Comparison of ENCODE assay signal across 26 cellular contexts in genomic region chr5:50722223-50722622, GRCh38. TPM values are rescaled to one million over a fixed set of nuclear protein-coding genes. Genes with fewer than 3 reads are reported as not detected.
A peak's percentile ranks its signal among the peaks of the same experiment; 100 is the strongest.
DNase-seq lines count a peak whose midpoint lies in the region; ATAC-seq and TF ChIP-seq lines count a peak whose summit lies in the region.
"Had no signal": no experiment of that assay in that cellular context is flagged by ENCODE, and none has a peak within 500 bp of the region (broad histone marks: within the 10 kb centered on the region; RNA-seq: fewer than 3 reads in every experiment).

No MANE protein-coding gene starts in this region.

- H4K20me1 ChIP-seq in GM23248 (ENCODE audit: insufficient read depth): no peaks in the 10 kb centered on the region

- no peak overlapping the region for H2AFZ ChIP-seq in GM23248
- H2AFZ ChIP-seq: PC-9 had no signal

- WGBS in GM23248 (ENCODE audit: low coverage in 1 of 2, low lambda C conversion rate in 2 of 2, missing lambda C conversion rate in 2 of 2), 2 experiments: 76 to 84% methylated on average over 4 of the region's 4 CpGs

- H3K4me2 ChIP-seq in GM23248 (ENCODE audit: unreplicated experiment): no peak overlapping the region
- H3K4me2 ChIP-seq: A549, PC-9 had no signal

- in situ Hi-C loops in Panc1 (cut with HindIII; ENCODE audit: low pct_unique_long_range_greater_than_20kb, low sequenced_read_pairs): no loop called here
- in situ Hi-C loops in GM23248 (cut with MboI): no loop called here

- no peak overlapping the region for H3K27ac ChIP-seq in CD8-positive, alpha-beta memory T cell (ENCODE audit: low read depth, low read length)
- H3K27ac ChIP-seq in Panc1 (ENCODE audit: low read length) (0 out of 2 replicates have a peak overlapping the region, but pooled peaks have one; percentile 44), GM23248 (no peak overlapping the region)
- H3K27ac ChIP-seq: A549, PC-9, RWPE1, SK-N-MC had no signal

- H3K9ac ChIP-seq in GM23248: no peak overlapping the region

- H3K4me3 ChIP-seq in CD8-positive, alpha-beta memory T cell (ENCODE audit: low read length): no peak overlapping the region
- H3K4me3 ChIP-seq in Panc1 (ENCODE audit: low read depth in 2 of 2, low read length in 2 of 2) (no peak overlapping the region), GM23248 (no peak overlapping the region)
- H3K4me3 ChIP-seq: A549, PC-9, SK-N-MC had no signal

- POLR2A ChIA-PET in CD8-positive, alpha-beta memory T cell (lab: Charles Lee): interaction anchor here (0.5 kb wide), 1 partner anchor 282 kb away, joined by 7 read pairs; no protein-coding TSS in a partner anchor
- POLR2A ChIA-PET in Panc1 (lab: Charles Lee): no interaction called here

- no TSS peak for BruUV-seq in Panc1 (replicated peaks; lab: Mats Ljungman, UMichigan)

- H3K4me1 Mint-ChIP-seq in CD8-positive, alpha-beta memory T cell: peaks cover 83 to 96% (median 96%) of the 10 kb centered on the region in 3 donors
- peaks cover 58 to 72% of the 10 kb centered on the region in 2 donors for H3K4me1 Mint-ChIP-seq in effector memory CD8-positive, alpha-beta T cell (ENCODE audit: low read depth in 2 of 2)
- H3K4me1 Mint-ChIP-seq in natural killer cell: peaks cover 78 to 81% of the 10 kb centered on the region in 2 donors

- H3K4me1 ChIP-seq in CD8-positive, alpha-beta memory T cell (ENCODE audit: insufficient read depth, low read length): peaks cover 61% of the 10 kb centered on the region
- H3K4me1 ChIP-seq in Panc1 (ENCODE audit: control insufficient read depth, insufficient read depth, low read length) (peaks cover 9% of the 10 kb centered on the region; the same call in 1 of the 2 replicates), GM23248 (ENCODE audit: insufficient read depth) (no peaks in the 10 kb centered on the region)
- H3K4me1 ChIP-seq: A549 had no signal

- H3K79me2 ChIP-seq in GM23248 (ENCODE audit: insufficient read depth): no peaks in the 10 kb centered on the region

- ATAC-seq in Panc1 (0 out of 2 replicates have a peak, but pooled peaks have one; percentile 48), natural killer cell (no peak), HG02623 (IDR thresholded peaks at IDR 0.05; ENCODE audit: unreplicated experiment) (no peak), HG02852 (IDR thresholded peaks at IDR 0.05; ENCODE audit: unreplicated experiment) (no peak)
- no peak for ATAC-seq in effector memory CD8-positive, alpha-beta T cell (replicated peaks)
- ATAC-seq: A549, HCT116 had no signal

- peaks cover 0 to 39% (median 21%) of the 10 kb centered on the region in 3 donors for H3K36me3 Mint-ChIP-seq in CD8-positive, alpha-beta memory T cell
- H3K36me3 Mint-ChIP-seq in effector memory CD8-positive, alpha-beta T cell (ENCODE audit: insufficient read depth): peaks cover 8% of the 10 kb centered on the region
- no peaks in the 10 kb centered on the region for H3K36me3 Mint-ChIP-seq in natural killer cell

- H3K9me3 ChIP-seq in CD8-positive, alpha-beta memory T cell (ENCODE audit: low read length): no peaks in the 10 kb centered on the region
- H3K9me3 ChIP-seq in Panc1 (ENCODE audit: control insufficient read depth, insufficient read depth, low read depth, low read length): no peaks in the 10 kb centered on the region
- H3K9me3 ChIP-seq in GM23248 (ENCODE audit: low read depth): no peaks in the 10 kb centered on the region
- H3K9me3 ChIP-seq: A549 had no signal

- DNase-seq in CD8-positive, alpha-beta memory T cell: no peak
- DNase-seq in Panc1 (ENCODE audit: low read depth, low spot score): no peak
- DNase-seq in effector memory CD8-positive, alpha-beta T cell: no peak
- no peak for DNase-seq in natural killer cell
- no peak for DNase-seq in GM23248
- DNase-seq in germinal center (ENCODE audit: low spot score): no peak
- DNase-seq: COR-L47, DMS 273 treated with DMSO at 0.1 percent for 48 hours, DND-41, GOT3, NCI-H1092, NCI-H1436 treated with DMSO at 0.1 percent for 48 hours, NCI-H2029, NCI-H226, NCI-H510A treated with DMSO at 0.1 percent for 48 hours, NCI-H748 treated with DMSO at 0.1 percent for 48 hours, PC-9, SHP77 treated with DMSO at 0.1 percent for 48 hours had no signal

- H3K9me2 ChIP-seq in GM23248 (ENCODE audit: insufficient read depth): no peaks in the 10 kb centered on the region

- peak overlapping the region in 6 of 8 donors; percentile 18 to 79 (median 64) for H3K27ac Mint-ChIP-seq in CD8-positive, alpha-beta memory T cell
- peak overlapping the region; percentile 32 to 67 for H3K27ac Mint-ChIP-seq in effector memory CD8-positive, alpha-beta T cell
- peak overlapping the region; percentile 82 to 85 for H3K27ac Mint-ChIP-seq in natural killer cell
- H3K27ac Mint-ChIP-seq: B cell had no signal

- peak overlapping the region in 6 of 7 donors; percentile 25 to 52 (median 36) for H3K4me3 Mint-ChIP-seq in CD8-positive, alpha-beta memory T cell
- H3K4me3 Mint-ChIP-seq in effector memory CD8-positive, alpha-beta T cell: peak overlapping the region; percentile 48 to 57
- H3K4me3 Mint-ChIP-seq in natural killer cell: peak overlapping the region; percentile 57
- H3K4me3 Mint-ChIP-seq: B cell, CD14-positive monocyte had no signal

- no peak for TF ChIP-seq CTCF in Panc1 (IDR thresholded peaks at IDR 0.05)
- no peak for TF ChIP-seq CTCF in natural killer cell (IDR thresholded peaks at IDR 0.05)

- CTCF ChIA-PET in CD8-positive, alpha-beta memory T cell (lab: Charles Lee): interaction anchor here (1.0 to 1.4 kb wide), 3 partner anchors 8 to 66 kb away, joined by 3 read pairs; no protein-coding TSS in a partner anchor
- CTCF ChIA-PET in Panc1 (lab: Charles Lee): no interaction called here

- H3K27me3 ChIP-seq in CD8-positive, alpha-beta memory T cell (ENCODE audit: insufficient read depth, low read length, poor library complexity, severe bottlenecking): no peaks in the 10 kb centered on the region
- H3K27me3 ChIP-seq in Panc1 (ENCODE audit: control insufficient read depth, insufficient read depth, low read length) (no peaks in the 10 kb centered on the region), GM23248 (replicated peaks; ENCODE audit: insufficient read depth) (no peaks in the 10 kb centered on the region)

- H3K27me3 Mint-ChIP-seq in CD8-positive, alpha-beta memory T cell: no peaks in the 10 kb centered on the region
- no peaks in the 10 kb centered on the region for H3K27me3 Mint-ChIP-seq in effector memory CD8-positive, alpha-beta T cell
- no peaks in the 10 kb centered on the region for H3K27me3 Mint-ChIP-seq in natural killer cell (ENCODE audit: low read depth in 2 of 2)
- H3K27me3 Mint-ChIP-seq: B cell had no signal

- intact Hi-C loops in Panc1 (cut with micrococcal nuclease; ENCODE audit: unreplicated experiment): no loop called here
- intact Hi-C loops in natural killer cell (cut with micrococcal nuclease): no loop called here

- H3K36me3 ChIP-seq in CD8-positive, alpha-beta memory T cell (ENCODE audit: insufficient read depth, low read length): no peaks in the 10 kb centered on the region
- no peaks in the 10 kb centered on the region for H3K36me3 ChIP-seq in Panc1 (ENCODE audit: control insufficient read depth, insufficient read depth, low read length)
- H3K36me3 ChIP-seq in GM23248 (ENCODE audit: low read depth): no peaks in the 10 kb centered on the region

- no peaks in the 10 kb centered on the region for H3F3A ChIP-seq in GM23248 (ENCODE audit: insufficient read depth)

- H3K9me3 Mint-ChIP-seq in CD8-positive, alpha-beta memory T cell: no peaks in the 10 kb centered on the region
- peaks cover 0 to 4% of the 10 kb centered on the region in 2 donors for H3K9me3 Mint-ChIP-seq in effector memory CD8-positive, alpha-beta T cell
- H3K9me3 Mint-ChIP-seq in natural killer cell: no peaks in the 10 kb centered on the region

RNA-seq across cellular contexts. Expression of gene PARP8, which starts 55.8 kb away (rescaled TPM):
- total RNA-seq in CD8-positive, alpha-beta memory T cell: 10 to 100 TPM; 55.4 to 58.4 TPM
- 142 TPM for polyA plus RNA-seq in CD8-positive, alpha-beta memory T cell
- total RNA-seq in Panc1 (2021; ENCODE audit: unreplicated experiment) (20.2 TPM), natural killer cell (100 to 1,000 TPM; 359 to 395 (median 372) TPM)
- 16.5 TPM for polyA plus RNA-seq in Panc1 (2012; ENCODE audit: insufficient read length)
- 1.1 and 1.9 TPM in 2 replicates for total RNA-seq in GM23248 (2014; rRNA removed; shearing (Covaris generic))
- polyA plus RNA-seq in GM23248 (2016; fragmentation: Nextera tagmentation; extraction: Ambion mirVana): 2.5 and 3.3 TPM in 2 replicates
